Comparison of ENCODE assay signal across 1 cellular context in genomic region chr16:28321700-28322411, GRCh38.
TF ChIP-seq lines count a peak whose summit lies in the region.

No MANE protein-coding gene starts in this region.

TF ChIP-seq in K562, 482 proteins besides CTCF, POLR2A, EP300 and RAD21 (continued from another document):
- TF ChIP-seq TFAP4 (CRISPR knock-in tag; IDR thresholded peaks at IDR 0.05; ENCODE audit: borderline replicate concordance) = peak; percentile 46; the same call in 1 of the 2 replicates
